In the genomic region with DNA sequence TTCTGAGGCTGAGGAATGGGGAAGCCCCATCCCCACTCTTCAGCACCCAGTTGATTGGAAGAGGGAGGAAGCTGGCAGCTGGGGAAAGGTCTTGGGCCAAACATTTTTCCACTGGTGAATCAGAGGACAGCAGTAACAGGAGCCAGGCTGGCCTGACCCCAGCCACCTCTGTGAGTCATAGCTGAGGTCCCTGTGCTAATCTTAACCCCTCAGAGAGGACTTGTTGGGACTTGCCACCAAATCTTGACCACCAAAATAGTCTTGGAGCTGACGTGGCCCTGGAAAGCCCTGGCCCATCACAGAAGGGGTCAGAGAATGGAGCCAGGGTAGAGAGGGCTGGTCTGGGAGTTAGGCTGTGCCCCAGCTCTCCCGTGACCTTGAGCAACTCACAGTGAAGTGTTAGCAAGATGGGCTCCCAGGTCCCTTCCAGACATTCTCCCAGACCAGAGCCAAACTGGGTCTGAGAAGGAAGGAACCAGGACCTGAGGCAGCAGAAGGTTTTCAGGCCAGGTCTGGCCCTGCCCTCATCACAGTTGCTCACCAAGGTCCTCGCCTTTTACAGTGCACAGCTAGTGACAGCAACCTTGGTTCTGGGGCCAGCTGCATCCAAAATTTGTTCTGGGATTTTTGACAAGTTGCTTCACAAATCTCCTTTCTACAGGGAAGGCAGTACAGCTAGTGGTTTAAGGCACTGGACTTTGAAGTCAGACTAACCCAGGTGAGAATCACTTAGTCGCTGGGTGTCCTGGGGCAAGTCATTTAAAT, we compare ENCODE assay signal across 11 cellular contexts.
DNase-seq lines count a peak whose midpoint lies in the region; ATAC-seq, FAIRE-seq and TF ChIP-seq lines count a peak whose summit lies in the region.
"Had no signal": no experiment of that assay in that cellular context is flagged by ENCODE, and none has a peak within 500 bp of the region (broad histone marks: within the 10 kb centered on the region; RNA-seq: fewer than 3 reads in every experiment).

No MANE protein-coding gene starts in this region.

- H2AFZ ChIP-seq in K562 (ENCODE audit: low read depth, low read length), result no peak overlapping the region

- peak; percentile 85 for FAIRE-seq in K562 (lab: Jason Lieb, UNC)
- FAIRE-seq: GM12878 had no signal

- H3K4me1 ChIP-seq in K562 (replicated peaks in 1 of 2; ENCODE audit: control insufficient read depth in 2 of 2, insufficient read depth in 2 of 2, low read length in 2 of 2), result peaks cover 18 to 35% of the 10 kb centered on the region in 2 experiments
- H3K4me1 ChIP-seq in tibial artery, result peaks cover 0 to 51% (median 39%) of the 10 kb centered on the region in 4 donors

- H3K4me3 ChIP-seq in K562 (no peak overlapping the region), tibial artery (no peak overlapping the region)
- H3K4me3 ChIP-seq: GM12878, SK-N-MC had no signal

- no peak for TF ChIP-seq RAD21 in K562 (CRISPR knock-in tag; conservative IDR thresholded peaks at IDR 0.05 in 1 of 2, IDR thresholded peaks at IDR 0.05 in 1 of 2)

- H3K27me3 ChIP-seq in K562 (ENCODE audit: control insufficient read depth in 2 of 2, insufficient read depth in 2 of 2, low read length in 2 of 2) (peaks cover 0 to 18% of the 10 kb centered on the region in 2 experiments; a peak in 1 of 5 replicates), tibial artery (no peaks in the 10 kb centered on the region)

- no peak for TF ChIP-seq CTCF in K562 (IDR thresholded peaks at IDR 0.05 in 2 of 3, conservative IDR thresholded peaks at IDR 0.05 in 1 of 3; ENCODE audit: insufficient read depth in 2 of 3, low read depth in 1 of 3, low read length in 3 of 3)
- TF ChIP-seq CTCF in tibial artery (IDR thresholded peaks at IDR 0.05), result no peak

- no peak overlapping the region for H3K9ac ChIP-seq in K562 (ENCODE audit: insufficient read depth in 1 of 2, low read depth in 2 of 2, low read length in 2 of 2)

- DNase-seq in K562 (ENCODE audit: extremely low read depth in 1 of 4, low spot score in 3 of 4), result peak; percentile 35 to 69 (median 55)
- peak; percentile 79 for DNase-seq in iris pigment epithelial cell (ENCODE audit: low read depth)
- DNase-seq in tibial artery, result peak; percentile 77 to 95
- no peak for DNase-seq in activated gamma-delta T cell (lab: John Stamatoyannopoulos, UW)
- no peak for DNase-seq in activated CD4-positive, alpha-beta T cell treated with anti-CD3 and anti-CD28 coated beads for 36 hours
- DNase-seq: foreskin melanocyte; stimulated activated naive CD4-positive, alpha-beta T cell had no signal

- H3K36me3 ChIP-seq in K562 (ENCODE audit: control insufficient read depth, insufficient read depth, low read length), result no peaks in the 10 kb centered on the region
- no peaks in the 10 kb centered on the region for H3K36me3 ChIP-seq in tibial artery

- H3K4me1 Mint-ChIP-seq in activated CD4-positive, alpha-beta T cell treated with anti-CD3 and anti-CD28 coated beads for 36 hours, result no peaks in the 10 kb centered on the region

- H3K9me3 Mint-ChIP-seq in activated CD4-positive, alpha-beta T cell treated with anti-CD3 and anti-CD28 coated beads for 36 hours (ENCODE audit: low read depth), result no peaks in the 10 kb centered on the region

- no peaks in the 10 kb centered on the region for H3K79me2 ChIP-seq in K562 (ENCODE audit: control insufficient read depth, insufficient read depth, low read length)

- ATAC-seq in HG03432 (IDR thresholded peaks at IDR 0.05; ENCODE audit: unreplicated experiment), result peak; percentile 57
- ATAC-seq in K562, result peak; percentile 46
- ATAC-seq in HG03280 (IDR thresholded peaks at IDR 0.05; ENCODE audit: unreplicated experiment), result no peak
- ATAC-seq in activated CD4-positive, alpha-beta T cell treated with anti-CD3 and anti-CD28 coated beads for 36 hours, result no peak
- ATAC-seq: GM12878 had no signal

- no peak overlapping the region for H3K4me3 Mint-ChIP-seq in activated CD4-positive, alpha-beta T cell treated with anti-CD3 and anti-CD28 coated beads for 36 hours

- H3K27me3 Mint-ChIP-seq in activated CD4-positive, alpha-beta T cell treated with anti-CD3 and anti-CD28 coated beads for 36 hours, result peaks cover 6% of the 10 kb centered on the region

- POLR2A ChIA-PET in K562 (lab: Yijun Ruan, JAX), result no interaction called here
- POLR2A ChIA-PET in activated CD4-positive, alpha-beta T cell treated with anti-CD3 and anti-CD28 coated beads for 36 hours (lab: Charles Lee), result no interaction called here

- TF ChIP-seq POLR2A in K562 (conservative IDR thresholded peaks at IDR 0.05), result no peak

- no peak overlapping the region; the same call in 2 of the 3 replicates for H3K27ac ChIP-seq in K562 (ENCODE audit: extremely low read depth, low read depth, low read length)
- H3K27ac ChIP-seq in tibial artery, result peak overlapping the region; percentile 38 to 56
- H3K27ac ChIP-seq: SK-N-MC had no signal

- peak; percentile 83; the same call in 1 of the 2 replicates for TF ChIP-seq EP300 in K562 (IDR thresholded peaks at IDR 0.05; ENCODE audit: low read length)

- WGBS in K562 (ENCODE audit: insufficient coverage, low coverage, missing lambda C conversion rate), result 36% methylated on average over 4 of the region's 4 CpGs

- BruUV-seq in K562 (replicated peaks; lab: Mats Ljungman, UMichigan), result no TSS peak

- H3K9me1 ChIP-seq in K562 (ENCODE audit: control insufficient read depth, insufficient read depth, low read length), result peaks cover 7% of the 10 kb centered on the region

- in situ Hi-C loops in K562 (cut with MboI), result no loop called here

- no peak overlapping the region; the same call in 1 of the 2 replicates for H3K4me2 ChIP-seq in K562 (ENCODE audit: insufficient read depth, low read length)

- intact Hi-C loops in K562 (cut with micrococcal nuclease), result no loop called here
- intact Hi-C loops in tibial artery (cut with DNase I; ENCODE audit: low total_unique reads), result no loop called here
- intact Hi-C loops in activated CD4-positive, alpha-beta T cell treated with anti-CD3 and anti-CD28 coated beads for 36 hours (cut with DNase I, micrococcal nuclease), result no loop called here

- H4K20me1 ChIP-seq in K562 (replicated peaks; ENCODE audit: control insufficient read depth, insufficient read depth, low read length), result no peaks in the 10 kb centered on the region

- H3K36me3 Mint-ChIP-seq in activated CD4-positive, alpha-beta T cell treated with anti-CD3 and anti-CD28 coated beads for 36 hours (ENCODE audit: low read depth), result no peaks in the 10 kb centered on the region

- H3K27ac Mint-ChIP-seq in activated CD4-positive, alpha-beta T cell treated with anti-CD3 and anti-CD28 coated beads for 36 hours, result no peak overlapping the region

- CTCF ChIA-PET in K562 (lab: Yijun Ruan, JAX; ENCODE audit: low intra/inter-chr PET ratio), result no interaction called here
- CTCF ChIA-PET in activated CD4-positive, alpha-beta T cell treated with anti-CD3 and anti-CD28 coated beads for 36 hours (lab: Charles Lee), result no interaction called here

- H3K9me3 ChIP-seq in K562 (replicated peaks; ENCODE audit: control insufficient read depth, insufficient read depth, low read depth, low read length) (no peaks in the 10 kb centered on the region; the same call in 1 of the 2 replicates), tibial artery (no peaks in the 10 kb centered on the region)

TF ChIP-seq in K562, 482 proteins besides CTCF, POLR2A, EP300 and RAD21 (continues in another document):
- peak; percentile 65 for TF ChIP-seq MEF2D (tag; conservative IDR thresholded peaks at IDR 0.05; ENCODE audit: low read depth)
- no peak for TF ChIP-seq ATF4 (CRISPR knock-in tag; IDR thresholded peaks at IDR 0.05)
- TF ChIP-seq SMARCE1 (IDR thresholded peaks at IDR 0.05), result peak; percentile 73
- TF ChIP-seq LCOR (CRISPR knock-in tag; IDR thresholded peaks at IDR 0.05), result peak; percentile 52; the same call in 1 of the 2 replicates
- TF ChIP-seq ZKSCAN8 (CRISPR knock-in tag; IDR thresholded peaks at IDR 0.05), result 0 out of 2 replicates have a peak, but pooled peaks have one; percentile 31
- peak; percentile 48 for TF ChIP-seq HDAC3 (IDR thresholded peaks at IDR 0.05; ENCODE audit: borderline replicate concordance, partially characterized antibody)
- no peak for TF ChIP-seq PRMT5 (CRISPR knock-in tag; IDR thresholded peaks at IDR 0.05)
- TF ChIP-seq, protein P1, sequence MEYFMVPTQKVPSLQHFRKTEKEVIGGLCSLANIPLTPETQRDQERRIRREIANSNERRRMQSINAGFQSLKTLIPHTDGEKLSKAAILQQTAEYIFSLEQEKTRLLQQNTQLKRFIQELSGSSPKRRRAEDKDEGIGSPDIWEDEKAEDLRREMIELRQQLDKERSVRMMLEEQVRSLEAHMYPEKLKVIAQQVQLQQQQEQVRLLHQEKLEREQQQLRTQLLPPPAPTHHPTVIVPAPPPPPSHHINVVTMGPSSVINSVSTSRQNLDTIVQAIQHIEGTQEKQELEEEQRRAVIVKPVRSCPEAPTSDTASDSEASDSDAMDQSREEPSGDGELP (CRISPR knock-in tag; IDR thresholded peaks at IDR 0.05; ENCODE audit: borderline replicate concordance), result peak; percentile 53; the same call in 1 of the 2 replicates
- peak; percentile 93 for TF ChIP-seq JUN (IDR thresholded peaks at IDR 0.05; ENCODE audit: borderline replicate concordance, low read depth, low read length)
- TF ChIP-seq JUN (CRISPR knock-in tag; IDR thresholded peaks at IDR 0.05; ENCODE audit: borderline replicate concordance), result no peak
- peak; percentile 96 for TF ChIP-seq JUND (IDR thresholded peaks at IDR 0.05; ENCODE audit: borderline replicate concordance, low read depth, low read length)
- TF ChIP-seq JUND (tag; IDR thresholded peaks at IDR 0.05; ENCODE audit: borderline replicate concordance, low read depth, low read length), result peak; percentile 88; the same call in 2 of the 3 replicates

Comparison
In these comparisons a context has a peak if more than half of its experiments do, and no peak if none do; other contexts are left out.
1. ATAC-seq: peak in HG03432 (single experiment) and K562 (single experiment); none in HG03280 (single experiment) and activated CD4-positive, alpha-beta T cell treated with anti-CD3 and anti-CD28 coated beads for 36 hours (single experiment).
2. DNase-seq: peak in K562 (4 of 4), iris pigment epithelial cell (single experiment) and tibial artery (2 of 2); none in activated gamma-delta T cell (single experiment) and activated CD4-positive, alpha-beta T cell treated with anti-CD3 and anti-CD28 coated beads for 36 hours (single experiment).